In genomic region chrX:88991583-88992132, GRCh38 we compare ENCODE assay signal across 28 cellular contexts.
"Had no signal": no experiment of that assay in that cellular context is flagged by ENCODE, and none has a peak within 500 bp of the region (broad histone marks: within the 10 kb centered on the region; RNA-seq: fewer than 3 reads in every experiment).

No MANE protein-coding gene starts in this region.

- H3K4me1 ChIP-seq: breast epithelium, gastrocnemius medialis, stomach, thyroid gland had no signal

- H3K27ac ChIP-seq: breast epithelium, gastrocnemius medialis, hepatocyte, ovary, skin epidermis, stomach, thyroid gland had no signal

- H3K9me3 Mint-ChIP-seq: activated CD8-positive, alpha-beta T cell treated with anti-CD3 and anti-CD28 coated beads for 36 hours; activated naive CD4-positive, alpha-beta T cell treated with anti-CD3 and anti-CD28 coated beads, Interleukin-2, amount 50 U/mL, for 24 hours; activated naive CD8-positive, alpha-beta T cell treated with anti-CD3 and anti-CD28 coated beads, Interleukin-2, amount 50 U/mL, for 24 hours; dendritic cell treated with granulocyte-macrophage colony-stimulating factor and Interleukin-4, amounts not matched to agents 40 ng/mL and 50 ng/mL, for 4 days had no signal

- H3K36me3 Mint-ChIP-seq: activated CD8-positive, alpha-beta memory T cell treated with anti-CD3 and anti-CD28 coated beads, Interleukin-2, amount 10 ng/mL, durations not matched to agents 7 days and 5 days; activated naive CD4-positive, alpha-beta T cell treated with anti-CD3 and anti-CD28 coated beads, Interleukin-2, amount 50 U/mL, for 24 hours; stimulated activated naive B cell treated with anti-CD40 and anti-IgM and Interleukin-4, amounts not matched to agents 10 μg/mL and 1 μg/mL and 100 μg/mL, for 72 hours had no signal

- H3K4me1 Mint-ChIP-seq: activated CD8-positive, alpha-beta memory T cell treated with anti-CD3 and anti-CD28 coated beads, Interleukin-2, amount 10 ng/mL, durations not matched to agents 7 days and 5 days; activated naive CD4-positive, alpha-beta T cell treated with anti-CD3 and anti-CD28 coated beads, Interleukin-2, amount 50 U/mL, for 24 hours; activated naive CD8-positive, alpha-beta T cell treated with anti-CD3 and anti-CD28 coated beads, Interleukin-2, amount 50 U/mL, for 24 hours; nephron; stimulated activated naive B cell treated with anti-CD40 and anti-IgM and Interleukin-4, amounts not matched to agents 10 μg/mL and 1 μg/mL and 100 μg/mL, for 72 hours; T-helper 17 cell had no signal

- H3K4me3 ChIP-seq: breast epithelium, gastrocnemius medialis, hepatocyte, ovary, skin epidermis, stomach, thyroid gland had no signal

- ATAC-seq: activated CD8-positive, alpha-beta memory T cell treated with anti-CD3 and anti-CD28 coated beads, Interleukin-2, amount 10 ng/mL, durations not matched to agents 7 days and 5 days; activated CD8-positive, alpha-beta T cell treated with anti-CD3 and anti-CD28 coated beads for 36 hours; activated naive CD8-positive, alpha-beta T cell treated with anti-CD3 and anti-CD28 coated beads, Interleukin-2, amount 50 U/mL, for 24 hours; gastrocnemius medialis; left ventricle myocardium superior; sciatic nerve; stimulated activated naive B cell treated with anti-CD40 and anti-IgM and Interleukin-4, amounts not matched to agents 10 μg/mL and 1 μg/mL and 100 μg/mL, for 72 hours; T-helper 17 cell had no signal

- H3K27ac Mint-ChIP-seq: activated CD8-positive, alpha-beta memory T cell treated with anti-CD3 and anti-CD28 coated beads, Interleukin-2, amount 10 ng/mL, durations not matched to agents 7 days and 5 days; activated CD8-positive, alpha-beta T cell treated with anti-CD3 and anti-CD28 coated beads for 36 hours; activated naive CD4-positive, alpha-beta T cell treated with anti-CD3 and anti-CD28 coated beads, Interleukin-2, amount 50 U/mL, for 24 hours; activated naive CD8-positive, alpha-beta T cell treated with anti-CD3 and anti-CD28 coated beads, Interleukin-2, amount 50 U/mL, for 24 hours; activated T-helper 2 cell treated with anti-CD3 and anti-CD28 coated beads, Interferon-gamma antibody, Interleukin-2, Interleukin-4, amounts not matched to agents 10 μg/mL and 5 μg/mL and 100 μg/mL, durations not matched to agents 14 hours and 24 hours and 36 hours; dendritic cell treated with granulocyte-macrophage colony-stimulating factor and Interleukin-4, amounts not matched to agents 40 ng/mL and 50 ng/mL, for 4 days; nephron; progenitor cell of endocrine pancreas; stimulated activated naive B cell treated with anti-CD40 and anti-IgM and Interleukin-4, amounts not matched to agents 10 μg/mL and 1 μg/mL and 100 μg/mL, for 72 hours; T-helper 17 cell had no signal

- H3K27me3 Mint-ChIP-seq: activated CD8-positive, alpha-beta memory T cell treated with anti-CD3 and anti-CD28 coated beads, Interleukin-2, amount 10 ng/mL, durations not matched to agents 7 days and 5 days; activated CD8-positive, alpha-beta T cell treated with anti-CD3 and anti-CD28 coated beads for 36 hours; activated naive CD4-positive, alpha-beta T cell treated with anti-CD3 and anti-CD28 coated beads, Interleukin-2, amount 50 U/mL, for 24 hours; activated naive CD8-positive, alpha-beta T cell treated with anti-CD3 and anti-CD28 coated beads, Interleukin-2, amount 50 U/mL, for 24 hours; dendritic cell treated with granulocyte-macrophage colony-stimulating factor and Interleukin-4, amounts not matched to agents 40 ng/mL and 50 ng/mL, for 4 days; progenitor cell of endocrine pancreas; stimulated activated naive B cell treated with anti-CD40 and anti-IgM and Interleukin-4, amounts not matched to agents 10 μg/mL and 1 μg/mL and 100 μg/mL, for 72 hours; T-helper 17 cell had no signal

- H3K36me3 ChIP-seq: breast epithelium, gastrocnemius medialis, ovary, stomach, thyroid gland had no signal

- H3K27me3 ChIP-seq: gastrocnemius medialis, hepatocyte, ovary, stomach, thyroid gland had no signal

- H3K9me3 ChIP-seq: gastrocnemius medialis, ovary, stomach, thyroid gland had no signal

- DNase-seq: activated CD4-positive, alpha-beta T cell treated with anti-CD3 and anti-CD28 coated beads for 1 hour; activated CD4-positive, alpha-beta T cell treated with anti-CD3 and anti-CD28 coated beads, Interleukin-2, amount 50 U/mL, for 1 hour; activated CD8-positive, alpha-beta memory T cell treated with anti-CD3 and anti-CD28 coated beads, Interleukin-2, amount 10 ng/mL, durations not matched to agents 7 days and 5 days; activated CD8-positive, alpha-beta T cell treated with anti-CD3 and anti-CD28 coated beads for 36 hours; activated naive CD8-positive, alpha-beta T cell treated with anti-CD3 and anti-CD28 coated beads, Interleukin-2, amount 50 U/mL, for 24 hours; activated T-cell treated with anti-CD3 and anti-CD28 coated beads, Interleukin-2, amount 50 U/mL, for 48 hours; central memory CD4-positive, alpha-beta T cell; effector CD4-positive, alpha-beta T cell; gastrocnemius medialis; glutamatergic neuron; islet precursor cell; left ventricle myocardium superior; ovary; stimulated activated CD4-positive, alpha-beta T cell treated with anti-CD3 and anti-CD28 coated beads, Interleukin-1b, Interleukin-23, amount 100 ng/mL, for 48 hours; stimulated activated naive B cell treated with anti-CD40 and anti-IgM and Interleukin-4, amounts not matched to agents 10 μg/mL and 1 μg/mL and 100 μg/mL, for 72 hours; stomach; T-helper 17 cell; T1000; thyroid gland had no signal

- H3K4me3 Mint-ChIP-seq: activated CD8-positive, alpha-beta memory T cell treated with anti-CD3 and anti-CD28 coated beads, Interleukin-2, amount 10 ng/mL, durations not matched to agents 7 days and 5 days; activated CD8-positive, alpha-beta T cell treated with anti-CD3 and anti-CD28 coated beads for 36 hours; activated naive CD4-positive, alpha-beta T cell treated with anti-CD3 and anti-CD28 coated beads, Interleukin-2, amount 50 U/mL, for 24 hours; activated naive CD8-positive, alpha-beta T cell treated with anti-CD3 and anti-CD28 coated beads, Interleukin-2, amount 50 U/mL, for 24 hours; dendritic cell treated with granulocyte-macrophage colony-stimulating factor and Interleukin-4, amounts not matched to agents 40 ng/mL and 50 ng/mL, for 4 days; nephron; stimulated activated naive B cell treated with anti-CD40 and anti-IgM and Interleukin-4, amounts not matched to agents 10 μg/mL and 1 μg/mL and 100 μg/mL, for 72 hours; T-helper 17 cell had no signal
